ENCODE assay signal across 30 cellular contexts in genomic region chr19:35675589-35676140, GRCh38. TPM values are rescaled to one million over a fixed set of nuclear protein-coding genes. Genes with fewer than 3 reads are reported as not detected.
"Had no signal": no experiment of that assay in that cellular context is flagged by ENCODE, and none has a peak within 500 bp of the region (broad histone marks: within the 10 kb centered on the region; RNA-seq: fewer than 3 reads in every experiment).

No MANE protein-coding gene starts in this region.

- ATAC-seq: Panc1, Right ventricle myocardium inferior, T-cell had no signal

- H3K27ac Mint-ChIP-seq: activated B cell treated with CpG ODN at 0.5 μM for 24 hours; activated CD4-positive, alpha-beta T cell treated with anti-CD3 and anti-CD28 coated beads, Interleukin-2, amount 10 ng/mL, durations not matched to agents 24 days and 14 days; activated naive CD4-positive, alpha-beta T cell treated with anti-CD3 and anti-CD28 coated beads, Interleukin-2, amount 10 ng/mL, durations not matched to agents 7 days and 5 days; activated naive CD8-positive, alpha-beta T cell treated with anti-CD3 and anti-CD28 coated beads, Interleukin-2, amount 10 ng/mL, durations not matched to agents 7 days and 5 days; activated T-helper 2 cell treated with anti-CD3 and anti-CD28 coated beads, Interferon-gamma antibody, Interleukin-2, Interleukin-4, amounts not matched to agents 10 μg/mL and 5 μg/mL and 100 μg/mL, durations not matched to agents 14 hours and 24 hours and 36 hours had no signal

- H3K4me3 Mint-ChIP-seq: activated B cell treated with CpG ODN at 0.5 μM for 24 hours; activated CD4-positive, alpha-beta T cell treated with anti-CD3 and anti-CD28 coated beads, Interleukin-2, amount 10 ng/mL, durations not matched to agents 24 days and 14 days; activated naive CD4-positive, alpha-beta T cell treated with anti-CD3 and anti-CD28 coated beads, Interleukin-2, amount 10 ng/mL, durations not matched to agents 7 days and 5 days; activated naive CD8-positive, alpha-beta T cell treated with anti-CD3 and anti-CD28 coated beads, Interleukin-2, amount 10 ng/mL, durations not matched to agents 7 days and 5 days; T-cell had no signal

- H3K36me3 Mint-ChIP-seq: activated naive CD8-positive, alpha-beta T cell treated with anti-CD3 and anti-CD28 coated beads, Interleukin-2, amount 10 ng/mL, durations not matched to agents 7 days and 5 days; T-cell had no signal

- H3K9me3 Mint-ChIP-seq: activated B cell treated with CpG ODN at 0.5 μM for 24 hours; activated CD4-positive, alpha-beta T cell treated with anti-CD3 and anti-CD28 coated beads, Interleukin-2, amount 10 ng/mL, durations not matched to agents 24 days and 14 days; activated naive CD4-positive, alpha-beta T cell treated with anti-CD3 and anti-CD28 coated beads, Interleukin-2, amount 10 ng/mL, durations not matched to agents 7 days and 5 days; activated naive CD8-positive, alpha-beta T cell treated with anti-CD3 and anti-CD28 coated beads, Interleukin-2, amount 10 ng/mL, durations not matched to agents 7 days and 5 days; activated T-helper 2 cell treated with anti-CD3 and anti-CD28 coated beads, Interferon-gamma antibody, Interleukin-2, Interleukin-4, amounts not matched to agents 10 μg/mL and 5 μg/mL and 100 μg/mL, durations not matched to agents 14 hours and 24 hours and 36 hours; T-cell had no signal

- DNase-seq: activated B cell treated with CpG ODN at 0.5 μM for 24 hours; activated CD4-positive, alpha-beta T cell treated with anti-CD3 and anti-CD28 coated beads for 1 hour; activated CD4-positive, alpha-beta T cell treated with anti-CD3 and anti-CD28 coated beads, Interleukin-2, amount 10 ng/mL, durations not matched to agents 24 days and 14 days; activated CD4-positive, alpha-beta T cell treated with anti-CD3 and anti-CD28 coated beads, Interleukin-2, amount 50 U/mL, for 48 hours; activated CD8-positive, alpha-beta memory T cell treated with anti-CD3 and anti-CD28 coated beads for 24 hours; activated gamma-delta T cell treated with Interleukin-2 at 50 U/mL for 16 hours; activated naive CD4-positive, alpha-beta T cell treated with anti-CD3 and anti-CD28 coated beads, Interleukin-2, amount 10 ng/mL, durations not matched to agents 7 days and 5 days; activated naive CD8-positive, alpha-beta T cell treated with anti-CD3 and anti-CD28 coated beads, Interleukin-2, amount 10 ng/mL, durations not matched to agents 7 days and 5 days; activated T-cell treated with anti-CD3 and anti-CD28 coated beads for 4 hours; activated T-cell treated with anti-CD3 and anti-CD28 coated beads, Interleukin-2, amount 50 U/mL, for 48 hours; aorta; caudate nucleus; NCI-H1092; NCI-H1417; NCI-H1930; NCI-H345; NCI-H510A; NCI-H526 treated with DMSO at 0.1 percent for 48 hours; NK-92 treated with Interleukin-12 subunit alpha and Interleukin-12 subunit beta, amount 100 ng/mL, for 24 hours; OCI-M1; RPMI8226; T-cell; T-helper 2 cell; T1000 had no signal

RNA-seq across cellular contexts. Expression of gene UPK1A, which starts 9.3 kb away (rescaled TPM):
- total RNA-seq: activated B cell treated with CpG ODN at 0.5 μM for 24 hours, aorta, breast epithelium, cerebellum, MCF 10A, Right ventricle myocardium inferior had no signal

RNA-seq across cellular contexts. Expression of gene ZBTB32, which starts 28.7 kb away (rescaled TPM):
- total RNA-seq: cerebellum, MCF 10A, Right ventricle myocardium inferior had no signal

RNA-seq across cellular contexts. Expression of gene ETV2, which starts 34.1 kb away (rescaled TPM):
- total RNA-seq: activated B cell treated with CpG ODN at 0.5 μM for 24 hours had no signal
